Comparison of ENCODE assay signal across 8 cellular contexts in genomic region chr12:88298761-88299242, GRCh38.
DNase-seq lines count a peak whose midpoint lies in the region; ATAC-seq and TF ChIP-seq lines count a peak whose summit lies in the region.

No MANE protein-coding gene starts in this region.

- peak overlapping the region; percentile 54 for H3K4me2 ChIP-seq in KMS-11

- TF ChIP-seq CTCF in KMS-11 (conservative IDR thresholded peaks at IDR 0.05; ENCODE audit: low read depth, low read length) (no peak), choroid plexus epithelial cell (conservative IDR thresholded peaks at IDR 0.05; ENCODE audit: low read depth, low read length) (no peak)

- H3K9ac ChIP-seq in KMS-11 = peak overlapping the region; percentile 64

- DNase-seq in A172 (ENCODE audit: low spot score) = peak; percentile 93
- DNase-seq in choroid plexus epithelial cell (ENCODE audit: low read depth) = peak; percentile 82
- DNase-seq in NAMALWA (ENCODE audit: low spot score) = no peak
- DNase-seq in hepatic stellate cell (ENCODE audit: low spot score) = no peak
- no peak for DNase-seq in NCI-H1105 treated with DMSO at 0.1 percent for 48 hours (lab: John Stamatoyannopoulos, UW)
- no peak for DNase-seq in dedifferentiated amniotic fluid mesenchymal stem cell (ENCODE audit: extremely low spot score)

- peak; percentile 28 for ATAC-seq in GM18519 (IDR thresholded peaks at IDR 0.05; ENCODE audit: low FRiP score, unreplicated experiment)

- no peaks in the 10 kb centered on the region; the same call in 1 of the 2 replicates for H3K36me3 ChIP-seq in KMS-11 (ENCODE audit: insufficient read depth)

- H3K79me2 ChIP-seq in KMS-11 (ENCODE audit: insufficient read depth, low read depth) = no peaks in the 10 kb centered on the region

- peak overlapping the region; percentile 99 for H3K27ac ChIP-seq in KMS-11

- H3K4me3 ChIP-seq in KMS-11 (IDR thresholded peaks at IDR 0.05; ENCODE audit: insufficient read depth, low read depth, low read length) (no peak overlapping the region), choroid plexus epithelial cell (ENCODE audit: low read depth, low read length) (no peak overlapping the region)

- H3K4me1 ChIP-seq in KMS-11 (ENCODE audit: low read depth, poor library complexity, severe bottlenecking) = peaks cover 52% of the 10 kb centered on the region

- H2AFZ ChIP-seq in KMS-11 (ENCODE audit: low read depth) = peak overlapping the region; percentile 62

- H3K27me3 ChIP-seq in KMS-11 (ENCODE audit: insufficient read depth, low read depth) = no peaks in the 10 kb centered on the region

- H4K20me1 ChIP-seq in KMS-11 (ENCODE audit: insufficient read depth) = no peaks in the 10 kb centered on the region

Comparison
In these comparisons a context has a peak if more than half of its experiments do, and no peak if none do; other contexts are left out.
1. DNase-seq: peak in A172 (single experiment) and choroid plexus epithelial cell (single experiment); none in NAMALWA (single experiment), hepatic stellate cell (single experiment), NCI-H1105 treated with DMSO at 0.1 percent for 48 hours (single experiment) and dedifferentiated amniotic fluid mesenchymal stem cell (single experiment).